In genomic region chr22:46742576-46743221, GRCh38 we compare ENCODE assay signal across 1 cellular context.
TF ChIP-seq lines count a peak whose summit lies in the region.

No MANE protein-coding gene starts in this region.

TF ChIP-seq in HEK293, 187 proteins besides CTCF, POLR2A, EP300 and RAD21 (continued from another document and continues in another):
- TF ChIP-seq ZNF664 (tag by site-specific recombination; IDR thresholded peaks at IDR 0.05) (no peak), ZNF768 (tag by site-specific recombination; IDR thresholded peaks at IDR 0.05) (no peak), ZBTB44 (tag by site-specific recombination; IDR thresholded peaks at IDR 0.05) (no peak), ZNF19 (tag by site-specific recombination; IDR thresholded peaks at IDR 0.05; ENCODE audit: low read depth) (no peak), ZIC2 (tag by site-specific recombination; IDR thresholded peaks at IDR 0.05) (peak; percentile 94), ZNF174 (tag by site-specific recombination; IDR thresholded peaks at IDR 0.05) (no peak), ZBTB17 (tag by site-specific recombination; IDR thresholded peaks at IDR 0.05) (no peak), ATF2 (tag by site-specific recombination; IDR thresholded peaks at IDR 0.05; ENCODE audit: low read depth) (no peak), ZSCAN5A (tag by site-specific recombination; IDR thresholded peaks at IDR 0.05) (no peak), BCL11B (tag by site-specific recombination; IDR thresholded peaks at IDR 0.05; ENCODE audit: low read depth) (no peak), SALL2 (tag by site-specific recombination; IDR thresholded peaks at IDR 0.05; ENCODE audit: borderline replicate concordance) (no peak), ZNF37A (tag by site-specific recombination; IDR thresholded peaks at IDR 0.05) (no peak), ZNF623 (tag by site-specific recombination; IDR thresholded peaks at IDR 0.05) (no peak), ZNF2 (tag by site-specific recombination; IDR thresholded peaks at IDR 0.05) (no peak), ZNF560 (tag by site-specific recombination; IDR thresholded peaks at IDR 0.05; ENCODE audit: borderline replicate concordance) (no peak), ZNF423 (tag by site-specific recombination; IDR thresholded peaks at IDR 0.05) (peak; percentile 70; the same call in 1 of the 2 replicates), ZBTB21 (tag by site-specific recombination; IDR thresholded peaks at IDR 0.05) (no peak), ZNF10 (tag by site-specific recombination; IDR thresholded peaks at IDR 0.05) (no peak), ZNF600 (tag by site-specific recombination; IDR thresholded peaks at IDR 0.05) (no peak), PBX3 (CRISPR knock-in tag; IDR thresholded peaks at IDR 0.05) (no peak), TCF7L2 (IDR thresholded peaks at IDR 0.05; ENCODE audit: borderline replicate concordance, low read depth, low read length) (no peak), ZNF211 (tag by site-specific recombination; IDR thresholded peaks at IDR 0.05; ENCODE audit: low read depth) (no peak), OSR2 (tag by site-specific recombination; IDR thresholded peaks at IDR 0.05) (peak; percentile 34; the same call in 1 of the 2 replicates), ZFP69B (tag by site-specific recombination; IDR thresholded peaks at IDR 0.05) (no peak), ZNF223 (tag by site-specific recombination; IDR thresholded peaks at IDR 0.05) (no peak), ZNF610 (tag by site-specific recombination; IDR thresholded peaks at IDR 0.05; ENCODE audit: borderline replicate concordance) (no peak), ZNF132 (tag by site-specific recombination; IDR thresholded peaks at IDR 0.05; ENCODE audit: borderline replicate concordance) (no peak), SP2 (tag by site-specific recombination; IDR thresholded peaks at IDR 0.05) (no peak), GLI2 (tag by site-specific recombination; IDR thresholded peaks at IDR 0.05; ENCODE audit: borderline replicate concordance, low read depth) (no peak), ZNF701 (tag by site-specific recombination; IDR thresholded peaks at IDR 0.05) (no peak), KLF8 (tag by site-specific recombination; IDR thresholded peaks at IDR 0.05) (no peak)
- TF ChIP-seq, protein P1, sequence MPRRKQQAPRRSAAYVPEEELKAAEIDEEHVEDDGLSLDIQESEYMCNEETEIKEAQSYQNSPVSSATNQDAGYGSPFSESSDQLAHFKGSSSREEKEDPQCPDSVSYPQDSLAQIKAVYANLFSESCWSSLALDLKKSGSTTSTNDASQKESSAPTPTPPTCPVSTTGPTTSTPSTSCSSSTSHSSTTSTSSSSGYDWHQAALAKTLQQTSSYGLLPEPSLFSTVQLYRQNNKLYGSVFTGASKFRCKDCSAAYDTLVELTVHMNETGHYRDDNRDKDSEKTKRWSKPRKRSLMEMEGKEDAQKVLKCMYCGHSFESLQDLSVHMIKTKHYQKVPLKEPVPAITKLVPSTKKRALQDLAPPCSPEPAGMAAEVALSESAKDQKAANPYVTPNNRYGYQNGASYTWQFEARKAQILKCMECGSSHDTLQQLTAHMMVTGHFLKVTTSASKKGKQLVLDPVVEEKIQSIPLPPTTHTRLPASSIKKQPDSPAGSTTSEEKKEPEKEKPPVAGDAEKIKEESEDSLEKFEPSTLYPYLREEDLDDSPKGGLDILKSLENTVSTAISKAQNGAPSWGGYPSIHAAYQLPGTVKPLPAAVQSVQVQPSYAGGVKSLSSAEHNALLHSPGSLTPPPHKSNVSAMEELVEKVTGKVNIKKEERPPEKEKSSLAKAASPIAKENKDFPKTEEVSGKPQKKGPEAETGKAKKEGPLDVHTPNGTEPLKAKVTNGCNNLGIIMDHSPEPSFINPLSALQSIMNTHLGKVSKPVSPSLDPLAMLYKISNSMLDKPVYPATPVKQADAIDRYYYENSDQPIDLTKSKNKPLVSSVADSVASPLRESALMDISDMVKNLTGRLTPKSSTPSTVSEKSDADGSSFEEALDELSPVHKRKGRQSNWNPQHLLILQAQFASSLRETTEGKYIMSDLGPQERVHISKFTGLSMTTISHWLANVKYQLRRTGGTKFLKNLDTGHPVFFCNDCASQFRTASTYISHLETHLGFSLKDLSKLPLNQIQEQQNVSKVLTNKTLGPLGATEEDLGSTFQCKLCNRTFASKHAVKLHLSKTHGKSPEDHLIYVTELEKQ (tag by site-specific recombination; IDR thresholded peaks at IDR 0.05; ENCODE audit: borderline replicate concordance): no peak
- TF ChIP-seq, protein P2, sequence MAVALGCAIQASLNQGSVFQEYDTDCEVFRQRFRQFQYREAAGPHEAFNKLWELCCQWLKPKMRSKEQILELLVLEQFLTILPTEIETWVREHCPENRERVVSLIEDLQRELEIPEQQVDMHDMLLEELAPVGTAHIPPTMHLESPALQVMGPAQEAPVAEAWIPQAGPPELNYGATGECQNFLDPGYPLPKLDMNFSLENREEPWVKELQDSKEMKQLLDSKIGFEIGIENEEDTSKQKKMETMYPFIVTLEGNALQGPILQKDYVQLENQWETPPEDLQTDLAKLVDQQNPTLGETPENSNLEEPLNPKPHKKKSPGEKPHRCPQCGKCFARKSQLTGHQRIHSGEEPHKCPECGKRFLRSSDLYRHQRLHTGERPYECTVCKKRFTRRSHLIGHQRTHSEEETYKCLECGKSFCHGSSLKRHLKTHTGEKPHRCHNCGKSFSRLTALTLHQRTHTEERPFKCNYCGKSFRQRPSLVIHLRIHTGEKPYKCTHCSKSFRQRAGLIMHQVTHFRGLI (tag by site-specific recombination; IDR thresholded peaks at IDR 0.05): no peak
- TF ChIP-seq, protein P3, sequence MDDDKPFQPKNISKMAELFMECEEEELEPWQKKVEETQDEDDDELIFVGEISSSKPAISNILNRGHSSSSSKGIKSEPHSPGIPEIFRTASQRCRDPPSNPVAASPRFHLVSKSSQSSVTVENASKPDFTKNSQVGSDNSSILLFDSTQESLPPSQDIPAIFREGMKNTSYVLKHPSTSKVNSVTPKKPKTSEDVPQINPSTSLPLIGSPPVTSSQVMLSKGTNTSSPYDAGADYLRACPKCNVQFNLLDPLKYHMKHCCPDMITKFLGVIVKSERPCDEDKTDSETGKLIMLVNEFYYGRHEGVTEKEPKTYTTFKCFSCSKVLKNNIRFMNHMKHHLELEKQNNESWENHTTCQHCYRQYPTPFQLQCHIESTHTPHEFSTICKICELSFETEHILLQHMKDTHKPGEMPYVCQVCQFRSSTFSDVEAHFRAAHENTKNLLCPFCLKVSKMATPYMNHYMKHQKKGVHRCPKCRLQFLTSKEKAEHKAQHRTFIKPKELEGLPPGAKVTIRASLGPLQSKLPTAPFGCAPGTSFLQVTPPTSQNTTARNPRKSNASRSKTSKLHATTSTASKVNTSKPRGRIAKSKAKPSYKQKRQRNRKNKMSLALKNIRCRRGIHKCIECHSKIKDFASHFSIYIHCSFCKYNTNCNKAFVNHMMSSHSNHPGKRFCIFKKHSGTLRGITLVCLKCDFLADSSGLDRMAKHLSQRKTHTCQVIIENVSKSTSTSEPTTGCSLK (tag by site-specific recombination; IDR thresholded peaks at IDR 0.05): no peak
- TF ChIP-seq, protein P4, sequence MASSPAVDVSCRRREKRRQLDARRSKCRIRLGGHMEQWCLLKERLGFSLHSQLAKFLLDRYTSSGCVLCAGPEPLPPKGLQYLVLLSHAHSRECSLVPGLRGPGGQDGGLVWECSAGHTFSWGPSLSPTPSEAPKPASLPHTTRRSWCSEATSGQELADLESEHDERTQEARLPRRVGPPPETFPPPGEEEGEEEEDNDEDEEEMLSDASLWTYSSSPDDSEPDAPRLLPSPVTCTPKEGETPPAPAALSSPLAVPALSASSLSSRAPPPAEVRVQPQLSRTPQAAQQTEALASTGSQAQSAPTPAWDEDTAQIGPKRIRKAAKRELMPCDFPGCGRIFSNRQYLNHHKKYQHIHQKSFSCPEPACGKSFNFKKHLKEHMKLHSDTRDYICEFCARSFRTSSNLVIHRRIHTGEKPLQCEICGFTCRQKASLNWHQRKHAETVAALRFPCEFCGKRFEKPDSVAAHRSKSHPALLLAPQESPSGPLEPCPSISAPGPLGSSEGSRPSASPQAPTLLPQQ (tag by site-specific recombination; IDR thresholded peaks at IDR 0.05): peak; percentile 53; the same call in 1 of the 2 replicates
- TF ChIP-seq, protein P5, sequence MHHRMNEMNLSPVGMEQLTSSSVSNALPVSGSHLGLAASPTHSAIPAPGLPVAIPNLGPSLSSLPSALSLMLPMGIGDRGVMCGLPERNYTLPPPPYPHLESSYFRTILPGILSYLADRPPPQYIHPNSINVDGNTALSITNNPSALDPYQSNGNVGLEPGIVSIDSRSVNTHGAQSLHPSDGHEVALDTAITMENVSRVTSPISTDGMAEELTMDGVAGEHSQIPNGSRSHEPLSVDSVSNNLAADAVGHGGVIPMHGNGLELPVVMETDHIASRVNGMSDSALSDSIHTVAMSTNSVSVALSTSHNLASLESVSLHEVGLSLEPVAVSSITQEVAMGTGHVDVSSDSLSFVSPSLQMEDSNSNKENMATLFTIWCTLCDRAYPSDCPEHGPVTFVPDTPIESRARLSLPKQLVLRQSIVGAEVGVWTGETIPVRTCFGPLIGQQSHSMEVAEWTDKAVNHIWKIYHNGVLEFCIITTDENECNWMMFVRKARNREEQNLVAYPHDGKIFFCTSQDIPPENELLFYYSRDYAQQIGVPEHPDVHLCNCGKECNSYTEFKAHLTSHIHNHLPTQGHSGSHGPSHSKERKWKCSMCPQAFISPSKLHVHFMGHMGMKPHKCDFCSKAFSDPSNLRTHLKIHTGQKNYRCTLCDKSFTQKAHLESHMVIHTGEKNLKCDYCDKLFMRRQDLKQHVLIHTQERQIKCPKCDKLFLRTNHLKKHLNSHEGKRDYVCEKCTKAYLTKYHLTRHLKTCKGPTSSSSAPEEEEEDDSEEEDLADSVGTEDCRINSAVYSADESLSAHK (tag by site-specific recombination; IDR thresholded peaks at IDR 0.05): no peak
- TF ChIP-seq, protein P6, sequence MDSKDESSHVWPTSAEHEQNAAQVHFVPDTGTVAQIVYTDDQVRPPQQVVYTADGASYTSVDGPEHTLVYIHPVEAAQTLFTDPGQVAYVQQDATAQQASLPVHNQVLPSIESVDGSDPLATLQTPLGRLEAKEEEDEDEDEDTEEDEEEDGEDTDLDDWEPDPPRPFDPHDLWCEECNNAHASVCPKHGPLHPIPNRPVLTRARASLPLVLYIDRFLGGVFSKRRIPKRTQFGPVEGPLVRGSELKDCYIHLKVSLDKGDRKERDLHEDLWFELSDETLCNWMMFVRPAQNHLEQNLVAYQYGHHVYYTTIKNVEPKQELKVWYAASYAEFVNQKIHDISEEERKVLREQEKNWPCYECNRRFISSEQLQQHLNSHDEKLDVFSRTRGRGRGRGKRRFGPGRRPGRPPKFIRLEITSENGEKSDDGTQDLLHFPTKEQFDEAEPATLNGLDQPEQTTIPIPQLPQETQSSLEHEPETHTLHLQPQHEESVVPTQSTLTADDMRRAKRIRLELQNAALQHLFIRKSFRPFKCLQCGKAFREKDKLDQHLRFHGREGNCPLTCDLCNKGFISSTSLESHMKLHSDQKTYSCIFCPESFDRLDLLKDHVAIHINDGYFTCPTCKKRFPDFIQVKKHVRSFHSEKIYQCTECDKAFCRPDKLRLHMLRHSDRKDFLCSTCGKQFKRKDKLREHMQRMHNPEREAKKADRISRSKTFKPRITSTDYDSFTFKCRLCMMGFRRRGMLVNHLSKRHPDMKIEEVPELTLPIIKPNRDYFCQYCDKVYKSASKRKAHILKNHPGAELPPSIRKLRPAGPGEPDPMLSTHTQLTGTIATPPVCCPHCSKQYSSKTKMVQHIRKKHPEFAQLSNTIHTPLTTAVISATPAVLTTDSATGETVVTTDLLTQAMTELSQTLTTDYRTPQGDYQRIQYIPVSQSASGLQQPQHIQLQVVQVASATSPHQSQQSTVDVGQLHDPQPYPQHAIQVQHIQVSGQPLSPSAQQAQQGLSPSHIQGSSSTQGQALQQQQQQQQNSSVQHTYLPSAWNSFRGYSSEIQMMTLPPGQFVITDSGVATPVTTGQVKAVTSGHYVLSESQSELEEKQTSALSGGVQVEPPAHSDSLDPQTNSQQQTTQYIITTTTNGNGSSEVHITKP (tag by site-specific recombination; IDR thresholded peaks at IDR 0.05): no peak
